In genomic region chr22:42649261-42650056, GRCh38 we compare ENCODE assay signal across 8 cellular contexts. TPM values are rescaled to one million over a fixed set of nuclear protein-coding genes. Genes with fewer than 3 reads are reported as not detected.
DNase-seq lines count a peak whose midpoint lies in the region; ATAC-seq and TF ChIP-seq lines count a peak whose summit lies in the region.

Gene CYB5R3 (minus strand): TSS chr22:42649392. CDS start chr22:42649315, 77 bp downstream.

- H3K79me1 ChIP-seq in IMR-90 (ENCODE audit: low read depth in 1 of 2, low read length in 2 of 2) = peaks cover 4 to 50% of the 10 kb centered on the region in 2 experiments; a peak in 2 of 4 replicates

- peak; percentile 75 for DNase-seq in Caki2 (ENCODE audit: low read depth)
- peak; percentile 73 for DNase-seq in IMR-90
- peak; percentile 71 for DNase-seq in activated effector memory CD4-positive, alpha-beta T cell treated with Interleukin-2 at 50 U/mL for 16 hours
- peak; percentile 75 for DNase-seq in fibroblast of the aortic adventitia (ENCODE audit: low read depth)
- peak; percentile 89 for DNase-seq in stimulated activated naive CD8-positive, alpha-beta T cell treated with anti-CD3 and anti-CD28 coated beads, Interleukin-15, Interleukin-2, amounts not matched to agents 100 U/mL and 50 U/mL, for 24 hours

- H2BK120ac ChIP-seq in IMR-90 (ENCODE audit: low read depth, low read length) = peak within 1 kb of the TSS; percentile 80

- no TSS peak for BruUV-seq in IMR-90 (replicated peaks; lab: Mats Ljungman, UMichigan)

- WGBS in IMR-90 (ENCODE audit: extremely low coverage in 2 of 2, insufficient read length in 1 of 2), 2 experiments = 4% methylated on average over 13 of the region's 79 CpGs; no CpG with 5 or more reads in 1 of the 2 experiments

- H3K9ac ChIP-seq in IMR-90 (ENCODE audit: low read depth, low read length) = peak within 1 kb of the TSS; percentile 98

- H3K4me2 ChIP-seq in IMR-90 (ENCODE audit: low read depth, low read length) = peak within 1 kb of the TSS; percentile 95

- in situ Hi-C loops in Caki2 (cut with HindIII; ENCODE audit: low pct_unique_long_range_greater_than_20kb, low sequenced_read_pairs) (no loop called here), IMR-90 (cut with MboI; ENCODE audit: low sequenced_read_pairs) (loop anchor here (5.0 kb wide), 1 partner anchor 168 kb away; no protein-coding TSS in a partner anchor)

- TF ChIP-seq POLR2A in IMR-90 (IDR thresholded peaks at IDR 0.05; ENCODE audit: low read depth, low read length) (no peak), Raji (IDR thresholded peaks at IDR 0.05; ENCODE audit: insufficient read depth, low read depth, low read length) (peak; percentile 67)

- H3K14ac ChIP-seq in IMR-90 (replicated peaks; ENCODE audit: low read depth, low read length) = peak within 1 kb of the TSS; percentile 100

- H3K23ac ChIP-seq in IMR-90 (ENCODE audit: low read depth, low read length) = peak within 1 kb of the TSS; percentile 99

- H3K9me1 ChIP-seq in IMR-90 (ENCODE audit: insufficient read depth, low read length) = peaks cover 17% of the 10 kb centered on the region

- H4K5ac ChIP-seq in IMR-90 (ENCODE audit: low read depth, low read length) = peak within 1 kb of the TSS; percentile 82

- no peaks in the 10 kb centered on the region for H3K9me3 ChIP-seq in IMR-90 (ENCODE audit: control insufficient read depth, insufficient read depth, low read length)

- H3K36me3 ChIP-seq in IMR-90 (ENCODE audit: control insufficient read depth, insufficient read depth, low read length) = no peaks in the 10 kb centered on the region

- no peaks in the 10 kb centered on the region for H3K27me3 ChIP-seq in IMR-90 (ENCODE audit: control insufficient read depth, insufficient read depth, low read length)

- peaks cover 39% of the 10 kb centered on the region for H3K4me1 ChIP-seq in IMR-90 (ENCODE audit: control insufficient read depth, insufficient read depth, low read length)

- H3K27ac Mint-ChIP-seq in nephron = peak within 1 kb of the TSS; percentile 87 to 99 (median 96)

- dilution Hi-C loops in IMR-90 (cut with HindIII; ENCODE audit: low sequenced_read_pairs, unreplicated experiment) = no loop called here

- H3K4me3 Mint-ChIP-seq in nephron = peak within 1 kb of the TSS; percentile 87 to 99 (median 97)

- CTCF ChIA-PET in IMR-90 (lab: Yijun Ruan, JAX) = interaction anchor here (0.6 to 0.8 kb wide), 4 partner anchors 12 to 59 kb away, joined by 3 read pairs; no protein-coding TSS in a partner anchor

- peaks cover 2% of the 10 kb centered on the region for H3K27me3 Mint-ChIP-seq in nephron (ENCODE audit: low read depth)

- H2AFZ ChIP-seq in IMR-90 (replicated peaks; ENCODE audit: low read length, poor library complexity) = peak within 1 kb of the TSS; percentile 98

- H2AK5ac ChIP-seq in IMR-90 (ENCODE audit: low read depth, low read length) = peak within 1 kb of the TSS; percentile 100

- H3K4me1 Mint-ChIP-seq in nephron = peaks cover 36% of the 10 kb centered on the region

- peak within 1 kb of the TSS; percentile 82 for H3K56ac ChIP-seq in IMR-90 (ENCODE audit: extremely low read depth, insufficient read depth, low read length)

- TF ChIP-seq CTCF in IMR-90 (conservative IDR thresholded peaks at IDR 0.05; ENCODE audit: low read depth, low read length) (no peak), fibroblast of the aortic adventitia (IDR thresholded peaks at IDR 0.05; ENCODE audit: insufficient read depth, low read length) (no peak), nephron (IDR thresholded peaks at IDR 0.05; ENCODE audit: unreplicated experiment in 3 of 3) (no peak)

- peak within 1 kb of the TSS; percentile 93 for H4K91ac ChIP-seq in IMR-90 (ENCODE audit: insufficient read depth, low read depth, low read length)

- intact Hi-C loops in IMR-90 (cut with micrococcal nuclease) = no loop called here

- POLR2A ChIA-PET in IMR-90 (lab: Charles Lee; ENCODE audit: unreplicated experiment) = interaction anchor here (0.5 to 0.8 kb wide), 4 partner anchors 14 to 382 kb away, joined by 3 to 7 read pairs (median 4); partner anchors contain the start of gene POLDIP3

- H4K20me1 ChIP-seq in IMR-90 (ENCODE audit: insufficient read depth, low read length) = peaks cover 42% of the 10 kb centered on the region

- ATAC-seq in GM21390 (IDR thresholded peaks at IDR 0.05; ENCODE audit: unreplicated experiment) (peak; percentile 49), IMR-90 (ENCODE audit: low read depth) (peak; percentile 92)
- peak; percentile 82 for ATAC-seq in stimulated activated naive CD8-positive, alpha-beta T cell treated with anti-CD3 and anti-CD28 coated beads, Interleukin-15, Interleukin-2, amounts not matched to agents 100 U/mL and 50 U/mL, for 24 hours

- H3K4me3 ChIP-seq in IMR-90 (ENCODE audit: insufficient read depth, low read depth, low read length) = peak within 1 kb of the TSS; percentile 85
- peak within 1 kb of the TSS; percentile 92 for H3K4me3 ChIP-seq in fibroblast of the aortic adventitia (ENCODE audit: low read depth, low read length)

- H2AK9ac ChIP-seq in IMR-90 (replicated peaks; ENCODE audit: low read depth, low read length, poor library complexity) = peak within 1 kb of the TSS; percentile 100

- TF ChIP-seq RAD21 in IMR-90 (IDR thresholded peaks at IDR 0.05; ENCODE audit: low read length) = no peak

- H3K18ac ChIP-seq in IMR-90 (ENCODE audit: low read depth, low read length) = peak within 1 kb of the TSS; percentile 53

- no peaks in the 10 kb centered on the region for H3K9me3 Mint-ChIP-seq in nephron

- H3K27ac ChIP-seq in IMR-90 (ENCODE audit: insufficient read depth, low read length) = peak within 1 kb of the TSS; percentile 85

- peak within 1 kb of the TSS; percentile 90 for H2BK5ac ChIP-seq in IMR-90 (ENCODE audit: low read depth, low read length, poor library complexity, severe bottlenecking)

- peak within 1 kb of the TSS; percentile 75; the same call in 1 of the 2 replicates for H2BK20ac ChIP-seq in IMR-90 (ENCODE audit: low read depth, low read length)

- peak within 1 kb of the TSS; percentile 99 for H3K4ac ChIP-seq in IMR-90 (ENCODE audit: low read depth, low read length)

- peak within 1 kb of the TSS; percentile 35; the same call in 1 of the 3 replicates for H2BK15ac ChIP-seq in IMR-90 (ENCODE audit: low read depth, low read length)

- peak within 1 kb of the TSS; percentile 97 to 98 for H4K8ac ChIP-seq in IMR-90 (ENCODE audit: low read depth in 2 of 2, low read length in 2 of 2)

- no peaks in the 10 kb centered on the region for H3K36me3 Mint-ChIP-seq in nephron (ENCODE audit: low read depth)

TF ChIP-seq in IMR-90, 13 proteins besides CTCF, POLR2A, EP300 and RAD21:
- TF ChIP-seq CHD1 (IDR thresholded peaks at IDR 0.05; ENCODE audit: low read depth, low read length) (no peak), RCOR1 (IDR thresholded peaks at IDR 0.05; ENCODE audit: insufficient replicate concordance, low read length) (no peak), BHLHE40 (IDR thresholded peaks at IDR 0.05; ENCODE audit: low read depth, low read length) (no peak), MAZ (IDR thresholded peaks at IDR 0.05; ENCODE audit: borderline replicate concordance, low read depth, low read length) (0 out of 2 replicates have a peak, but pooled peaks have one; percentile 6), MXI1 (IDR thresholded peaks at IDR 0.05; ENCODE audit: borderline replicate concordance, low read depth, low read length) (no peak), RFX5 (IDR thresholded peaks at IDR 0.05; ENCODE audit: low read depth, low read length) (no peak)
TF ChIP-seq in IMR-90: peak in this region for 1.

RNA-seq across cellular contexts. Expression of gene CYB5R3, which starts in this region (rescaled TPM):
- total RNA-seq in Caki2 (2014; rRNA removed; shearing (Covaris generic); ENCODE audit: low replicate concordance) = 68.0 and 95.7 TPM in 2 replicates
- total RNA-seq in IMR-90 (2012; rRNA removed) = 37.5 and 44.1 TPM in 2 replicates
- 362 and 405 TPM in 2 replicates for polyA plus RNA-seq in IMR-90 (2012; rRNA removed)
- polyA plus RNA-seq in IMR-90 (2012; cell fraction: cytosol; rRNA removed) = 217 and 450 TPM in 2 replicates
- polyA plus RNA-seq in IMR-90 (2012; cell fraction: nucleus; rRNA removed; ENCODE audit: low replicate concordance) = 98.1 and 215 TPM in 2 replicates
- 44.4 and 113 TPM in 2 replicates for total RNA-seq in fibroblast of the aortic adventitia (ENCODE audit: low replicate concordance)

Comparison
In these comparisons a context has a peak if more than half of its experiments do, and no peak if none do; other contexts are left out.
1. Peak in every context shown above with its lines: DNase-seq, ATAC-seq, H3K4me3 ChIP-seq and H3K27ac ChIP-seq.